Comparison of ENCODE assay signal across 1 cellular context in genomic region chr2:3628241-3628679, GRCh38.
TF ChIP-seq lines count a peak whose summit lies in the region.

No MANE protein-coding gene starts in this region.

TF ChIP-seq in K562, 482 proteins besides CTCF, POLR2A, EP300 and RAD21:
- TF ChIP-seq ZNF449 (CRISPR knock-in tag; IDR thresholded peaks at IDR 0.05) (no peak), ZNF146 (CRISPR knock-in tag; IDR thresholded peaks at IDR 0.05; ENCODE audit: unreplicated experiment) (no peak)
